1 cellular context compared by ENCODE assay signal in the genomic region with DNA sequence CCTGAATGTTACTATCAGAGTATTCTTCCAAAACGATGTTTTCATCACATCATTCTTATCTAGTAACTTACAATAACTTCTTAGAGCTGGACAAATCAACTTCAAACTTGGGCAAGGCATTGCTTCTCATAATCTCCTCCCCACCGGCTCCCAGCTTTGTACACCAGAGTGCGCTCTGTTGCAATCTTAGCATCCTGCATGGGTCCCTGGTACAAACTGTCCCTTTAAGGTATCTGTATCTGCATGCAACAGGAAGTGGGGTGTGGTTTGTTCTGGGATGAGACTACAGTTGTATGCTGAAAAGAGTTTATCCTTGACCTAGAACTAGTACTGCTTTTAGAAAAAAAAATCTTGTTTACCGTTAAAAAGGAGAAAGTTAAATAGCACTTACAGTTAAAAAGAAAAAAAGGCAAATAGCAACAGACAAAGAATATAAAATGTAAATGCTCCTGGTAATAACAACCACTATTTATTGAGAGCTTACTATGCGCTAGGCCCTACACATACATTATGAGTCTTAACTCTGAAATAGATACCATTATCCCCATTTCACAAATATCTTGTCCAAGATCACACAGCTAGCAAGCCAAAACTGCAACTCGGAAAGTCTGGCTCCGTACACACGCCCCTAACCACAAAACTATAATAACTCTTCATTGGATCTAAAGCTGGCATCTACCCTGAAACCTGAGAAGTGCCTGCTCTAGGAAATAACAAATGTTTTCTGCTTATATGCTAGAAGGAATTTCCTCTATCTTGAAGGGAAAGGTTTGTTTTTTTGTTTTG.
TF ChIP-seq lines count a peak whose summit lies in the region.

No MANE protein-coding gene starts in this region.

TF ChIP-seq in GM12878, 131 proteins besides CTCF, POLR2A, EP300 and RAD21 (continued from another document):
- TF ChIP-seq, protein P1, sequence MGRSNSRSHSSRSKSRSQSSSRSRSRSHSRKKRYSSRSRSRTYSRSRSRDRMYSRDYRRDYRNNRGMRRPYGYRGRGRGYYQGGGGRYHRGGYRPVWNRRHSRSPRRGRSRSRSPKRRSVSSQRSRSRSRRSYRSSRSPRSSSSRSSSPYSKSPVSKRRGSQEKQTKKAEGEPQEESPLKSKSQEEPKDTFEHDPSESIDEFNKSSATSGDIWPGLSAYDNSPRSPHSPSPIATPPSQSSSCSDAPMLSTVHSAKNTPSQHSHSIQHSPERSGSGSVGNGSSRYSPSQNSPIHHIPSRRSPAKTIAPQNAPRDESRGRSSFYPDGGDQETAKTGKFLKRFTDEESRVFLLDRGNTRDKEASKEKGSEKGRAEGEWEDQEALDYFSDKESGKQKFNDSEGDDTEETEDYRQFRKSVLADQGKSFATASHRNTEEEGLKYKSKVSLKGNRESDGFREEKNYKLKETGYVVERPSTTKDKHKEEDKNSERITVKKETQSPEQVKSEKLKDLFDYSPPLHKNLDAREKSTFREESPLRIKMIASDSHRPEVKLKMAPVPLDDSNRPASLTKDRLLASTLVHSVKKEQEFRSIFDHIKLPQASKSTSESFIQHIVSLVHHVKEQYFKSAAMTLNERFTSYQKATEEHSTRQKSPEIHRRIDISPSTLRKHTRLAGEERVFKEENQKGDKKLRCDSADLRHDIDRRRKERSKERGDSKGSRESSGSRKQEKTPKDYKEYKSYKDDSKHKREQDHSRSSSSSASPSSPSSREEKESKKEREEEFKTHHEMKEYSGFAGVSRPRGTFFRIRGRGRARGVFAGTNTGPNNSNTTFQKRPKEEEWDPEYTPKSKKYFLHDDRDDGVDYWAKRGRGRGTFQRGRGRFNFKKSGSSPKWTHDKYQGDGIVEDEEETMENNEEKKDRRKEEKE (IDR thresholded peaks at IDR 0.05) = no peak
- TF ChIP-seq, protein P2, sequence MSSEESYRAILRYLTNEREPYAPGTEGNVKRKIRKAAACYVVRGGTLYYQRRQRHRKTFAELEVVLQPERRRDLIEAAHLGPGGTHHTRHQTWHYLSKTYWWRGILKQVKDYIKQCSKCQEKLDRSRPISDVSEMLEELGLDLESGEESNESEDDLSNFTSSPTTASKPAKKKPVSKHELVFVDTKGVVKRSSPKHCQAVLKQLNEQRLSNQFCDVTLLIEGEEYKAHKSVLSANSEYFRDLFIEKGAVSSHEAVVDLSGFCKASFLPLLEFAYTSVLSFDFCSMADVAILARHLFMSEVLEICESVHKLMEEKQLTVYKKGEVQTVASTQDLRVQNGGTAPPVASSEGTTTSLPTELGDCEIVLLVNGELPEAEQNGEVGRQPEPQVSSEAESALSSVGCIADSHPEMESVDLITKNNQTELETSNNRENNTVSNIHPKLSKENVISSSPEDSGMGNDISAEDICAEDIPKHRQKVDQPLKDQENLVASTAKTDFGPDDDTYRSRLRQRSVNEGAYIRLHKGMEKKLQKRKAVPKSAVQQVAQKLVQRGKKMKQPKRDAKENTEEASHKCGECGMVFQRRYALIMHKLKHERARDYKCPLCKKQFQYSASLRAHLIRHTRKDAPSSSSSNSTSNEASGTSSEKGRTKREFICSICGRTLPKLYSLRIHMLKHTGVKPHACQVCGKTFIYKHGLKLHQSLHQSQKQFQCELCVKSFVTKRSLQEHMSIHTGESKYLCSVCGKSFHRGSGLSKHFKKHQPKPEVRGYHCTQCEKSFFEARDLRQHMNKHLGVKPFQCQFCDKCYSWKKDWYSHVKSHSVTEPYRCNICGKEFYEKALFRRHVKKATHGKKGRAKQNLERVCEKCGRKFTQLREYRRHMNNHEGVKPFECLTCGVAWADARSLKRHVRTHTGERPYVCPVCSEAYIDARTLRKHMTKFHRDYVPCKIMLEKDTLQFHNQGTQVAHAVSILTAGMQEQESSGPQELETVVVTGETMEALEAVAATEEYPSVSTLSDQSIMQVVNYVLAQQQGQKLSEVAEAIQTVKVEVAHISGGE (CRISPR knock-in tag; IDR thresholded peaks at IDR 0.05) = no peak
- TF ChIP-seq MTA3 (IDR thresholded peaks at IDR 0.05; ENCODE audit: borderline replicate concordance, low read length) = no peak
- TF ChIP-seq ZNF622 (IDR thresholded peaks at IDR 0.05) = no peak
- TF ChIP-seq, protein P3, sequence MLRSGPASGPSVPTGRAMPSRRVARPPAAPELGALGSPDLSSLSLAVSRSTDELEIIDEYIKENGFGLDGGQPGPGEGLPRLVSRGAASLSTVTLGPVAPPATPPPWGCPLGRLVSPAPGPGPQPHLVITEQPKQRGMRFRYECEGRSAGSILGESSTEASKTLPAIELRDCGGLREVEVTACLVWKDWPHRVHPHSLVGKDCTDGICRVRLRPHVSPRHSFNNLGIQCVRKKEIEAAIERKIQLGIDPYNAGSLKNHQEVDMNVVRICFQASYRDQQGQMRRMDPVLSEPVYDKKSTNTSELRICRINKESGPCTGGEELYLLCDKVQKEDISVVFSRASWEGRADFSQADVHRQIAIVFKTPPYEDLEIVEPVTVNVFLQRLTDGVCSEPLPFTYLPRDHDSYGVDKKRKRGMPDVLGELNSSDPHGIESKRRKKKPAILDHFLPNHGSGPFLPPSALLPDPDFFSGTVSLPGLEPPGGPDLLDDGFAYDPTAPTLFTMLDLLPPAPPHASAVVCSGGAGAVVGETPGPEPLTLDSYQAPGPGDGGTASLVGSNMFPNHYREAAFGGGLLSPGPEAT (IDR thresholded peaks at IDR 0.05; ENCODE audit: low read depth) = no peak
- TF ChIP-seq BMI1 (IDR thresholded peaks at IDR 0.05; ENCODE audit: borderline replicate concordance) = no peak
- no peak for TF ChIP-seq SRF (IDR thresholded peaks at IDR 0.05; ENCODE audit: low read depth in 2 of 2, low read length in 2 of 2)
- TF ChIP-seq, protein P4, sequence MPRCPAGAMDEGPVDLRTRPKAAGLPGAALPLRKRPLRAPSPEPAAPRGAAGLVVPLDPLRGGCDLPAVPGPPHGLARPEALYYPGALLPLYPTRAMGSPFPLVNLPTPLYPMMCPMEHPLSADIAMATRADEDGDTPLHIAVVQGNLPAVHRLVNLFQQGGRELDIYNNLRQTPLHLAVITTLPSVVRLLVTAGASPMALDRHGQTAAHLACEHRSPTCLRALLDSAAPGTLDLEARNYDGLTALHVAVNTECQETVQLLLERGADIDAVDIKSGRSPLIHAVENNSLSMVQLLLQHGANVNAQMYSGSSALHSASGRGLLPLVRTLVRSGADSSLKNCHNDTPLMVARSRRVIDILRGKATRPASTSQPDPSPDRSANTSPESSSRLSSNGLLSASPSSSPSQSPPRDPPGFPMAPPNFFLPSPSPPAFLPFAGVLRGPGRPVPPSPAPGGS (IDR thresholded peaks at IDR 0.05; ENCODE audit: borderline replicate concordance, insufficient read depth, low read depth, low read length, poor library complexity, severe bottlenecking) = no peak
- no peak for TF ChIP-seq SMAD1 (IDR thresholded peaks at IDR 0.05; ENCODE audit: low read depth, partially characterized antibody)
- no peak for TF ChIP-seq SMARCA5 (IDR thresholded peaks at IDR 0.05)
- peak; percentile 85 for TF ChIP-seq SMC3 (IDR thresholded peaks at IDR 0.05; ENCODE audit: borderline replicate concordance, low read length)
- TF ChIP-seq ETV6 (conservative IDR thresholded peaks at IDR 0.05 in 1 of 2, IDR thresholded peaks at IDR 0.05 in 1 of 2; ENCODE audit: borderline replicate concordance in 1 of 2, low read depth in 1 of 2) = no peak
- 0 out of 2 replicates have a peak, but pooled peaks have one; percentile 38 for TF ChIP-seq NBN (IDR thresholded peaks at IDR 0.05)
- TF ChIP-seq WRNIP1 (IDR thresholded peaks at IDR 0.05; ENCODE audit: borderline replicate concordance, low read depth, low read length) = no peak
- 0 out of 4 replicates have a peak, but pooled peaks of 1 of the 2 experiments have one; percentile 26 for TF ChIP-seq BHLHE40 (IDR thresholded peaks at IDR 0.05; ENCODE audit: borderline replicate concordance in 1 of 2, low read depth in 2 of 2, low read length in 1 of 2)
- TF ChIP-seq FOXM1 (IDR thresholded peaks at IDR 0.05; ENCODE audit: low read depth, low read length) = 0 out of 2 replicates have a peak, but pooled peaks have one; percentile 30
- peak; percentile 52; the same call in 1 of the 2 replicates for TF ChIP-seq SPI1 (IDR thresholded peaks at IDR 0.05; ENCODE audit: borderline replicate concordance, insufficient read depth, low read depth, low read length)
- TF ChIP-seq RUNX3 (IDR thresholded peaks at IDR 0.05; ENCODE audit: low read length) = peak; percentile 81
- no peak for TF ChIP-seq CEBPB (IDR thresholded peaks at IDR 0.05; ENCODE audit: borderline replicate concordance in 1 of 2, low read depth in 2 of 2, low read length in 2 of 2)
- TF ChIP-seq, protein P5, sequence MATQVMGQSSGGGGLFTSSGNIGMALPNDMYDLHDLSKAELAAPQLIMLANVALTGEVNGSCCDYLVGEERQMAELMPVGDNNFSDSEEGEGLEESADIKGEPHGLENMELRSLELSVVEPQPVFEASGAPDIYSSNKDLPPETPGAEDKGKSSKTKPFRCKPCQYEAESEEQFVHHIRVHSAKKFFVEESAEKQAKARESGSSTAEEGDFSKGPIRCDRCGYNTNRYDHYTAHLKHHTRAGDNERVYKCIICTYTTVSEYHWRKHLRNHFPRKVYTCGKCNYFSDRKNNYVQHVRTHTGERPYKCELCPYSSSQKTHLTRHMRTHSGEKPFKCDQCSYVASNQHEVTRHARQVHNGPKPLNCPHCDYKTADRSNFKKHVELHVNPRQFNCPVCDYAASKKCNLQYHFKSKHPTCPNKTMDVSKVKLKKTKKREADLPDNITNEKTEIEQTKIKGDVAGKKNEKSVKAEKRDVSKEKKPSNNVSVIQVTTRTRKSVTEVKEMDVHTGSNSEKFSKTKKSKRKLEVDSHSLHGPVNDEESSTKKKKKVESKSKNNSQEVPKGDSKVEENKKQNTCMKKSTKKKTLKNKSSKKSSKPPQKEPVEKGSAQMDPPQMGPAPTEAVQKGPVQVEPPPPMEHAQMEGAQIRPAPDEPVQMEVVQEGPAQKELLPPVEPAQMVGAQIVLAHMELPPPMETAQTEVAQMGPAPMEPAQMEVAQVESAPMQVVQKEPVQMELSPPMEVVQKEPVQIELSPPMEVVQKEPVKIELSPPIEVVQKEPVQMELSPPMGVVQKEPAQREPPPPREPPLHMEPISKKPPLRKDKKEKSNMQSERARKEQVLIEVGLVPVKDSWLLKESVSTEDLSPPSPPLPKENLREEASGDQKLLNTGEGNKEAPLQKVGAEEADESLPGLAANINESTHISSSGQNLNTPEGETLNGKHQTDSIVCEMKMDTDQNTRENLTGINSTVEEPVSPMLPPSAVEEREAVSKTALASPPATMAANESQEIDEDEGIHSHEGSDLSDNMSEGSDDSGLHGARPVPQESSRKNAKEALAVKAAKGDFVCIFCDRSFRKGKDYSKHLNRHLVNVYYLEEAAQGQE (IDR thresholded peaks at IDR 0.05; ENCODE audit: low read depth, low read length) = no peak
- 0 out of 2 replicates have a peak, but pooled peaks have one; percentile 26 for TF ChIP-seq MEF2A (IDR thresholded peaks at IDR 0.05; ENCODE audit: insufficient read depth, low read depth, low read length)
- TF ChIP-seq, protein P6, sequence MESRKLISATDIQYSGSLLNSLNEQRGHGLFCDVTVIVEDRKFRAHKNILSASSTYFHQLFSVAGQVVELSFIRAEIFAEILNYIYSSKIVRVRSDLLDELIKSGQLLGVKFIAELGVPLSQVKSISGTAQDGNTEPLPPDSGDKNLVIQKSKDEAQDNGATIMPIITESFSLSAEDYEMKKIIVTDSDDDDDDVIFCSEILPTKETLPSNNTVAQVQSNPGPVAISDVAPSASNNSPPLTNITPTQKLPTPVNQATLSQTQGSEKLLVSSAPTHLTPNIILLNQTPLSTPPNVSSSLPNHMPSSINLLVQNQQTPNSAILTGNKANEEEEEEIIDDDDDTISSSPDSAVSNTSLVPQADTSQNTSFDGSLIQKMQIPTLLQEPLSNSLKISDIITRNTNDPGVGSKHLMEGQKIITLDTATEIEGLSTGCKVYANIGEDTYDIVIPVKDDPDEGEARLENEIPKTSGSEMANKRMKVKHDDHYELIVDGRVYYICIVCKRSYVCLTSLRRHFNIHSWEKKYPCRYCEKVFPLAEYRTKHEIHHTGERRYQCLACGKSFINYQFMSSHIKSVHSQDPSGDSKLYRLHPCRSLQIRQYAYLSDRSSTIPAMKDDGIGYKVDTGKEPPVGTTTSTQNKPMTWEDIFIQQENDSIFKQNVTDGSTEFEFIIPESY (IDR thresholded peaks at IDR 0.05) = no peak
- 0 out of 3 replicates have a peak, but pooled peaks have one; percentile 32 for TF ChIP-seq POU2F2 (IDR thresholded peaks at IDR 0.05; ENCODE audit: borderline replicate concordance, low read depth, low read length)
- TF ChIP-seq SREBF1 (IDR thresholded peaks at IDR 0.05; ENCODE audit: low read length) = no peak
- TF ChIP-seq NR2C2 (IDR thresholded peaks at IDR 0.05; ENCODE audit: borderline replicate concordance, control insufficient read depth, insufficient read length, low read depth) = no peak
- TF ChIP-seq, protein P7, sequence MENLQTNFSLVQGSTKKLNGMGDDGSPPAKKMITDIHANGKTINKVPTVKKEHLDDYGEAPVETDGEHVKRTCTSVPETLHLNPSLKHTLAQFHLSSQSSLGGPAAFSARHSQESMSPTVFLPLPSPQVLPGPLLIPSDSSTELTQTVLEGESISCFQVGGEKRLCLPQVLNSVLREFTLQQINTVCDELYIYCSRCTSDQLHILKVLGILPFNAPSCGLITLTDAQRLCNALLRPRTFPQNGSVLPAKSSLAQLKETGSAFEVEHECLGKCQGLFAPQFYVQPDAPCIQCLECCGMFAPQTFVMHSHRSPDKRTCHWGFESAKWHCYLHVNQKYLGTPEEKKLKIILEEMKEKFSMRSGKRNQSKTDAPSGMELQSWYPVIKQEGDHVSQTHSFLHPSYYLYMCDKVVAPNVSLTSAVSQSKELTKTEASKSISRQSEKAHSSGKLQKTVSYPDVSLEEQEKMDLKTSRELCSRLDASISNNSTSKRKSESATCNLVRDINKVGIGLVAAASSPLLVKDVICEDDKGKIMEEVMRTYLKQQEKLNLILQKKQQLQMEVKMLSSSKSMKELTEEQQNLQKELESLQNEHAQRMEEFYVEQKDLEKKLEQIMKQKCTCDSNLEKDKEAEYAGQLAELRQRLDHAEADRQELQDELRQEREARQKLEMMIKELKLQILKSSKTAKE (IDR thresholded peaks at IDR 0.05; ENCODE audit: low read depth, poor library complexity, severe bottlenecking) = peak; percentile 20
- 0 out of 2 replicates have a peak, but pooled peaks have one; percentile 43 for TF ChIP-seq YY1 (IDR thresholded peaks at IDR 0.05; ENCODE audit: low read depth, low read length)
- TF ChIP-seq PML (IDR thresholded peaks at IDR 0.05; ENCODE audit: low read length) = no peak
- TF ChIP-seq KLF5 (IDR thresholded peaks at IDR 0.05; ENCODE audit: partially characterized antibody) = no peak
- TF ChIP-seq CBX3 (IDR thresholded peaks at IDR 0.05; ENCODE audit: borderline replicate concordance, low read depth) = no peak
- TF ChIP-seq CREB1 (IDR thresholded peaks at IDR 0.05; ENCODE audit: low read depth) = no peak
